Comparison of ENCODE assay signal across 15 cellular contexts in the genomic region with DNA sequence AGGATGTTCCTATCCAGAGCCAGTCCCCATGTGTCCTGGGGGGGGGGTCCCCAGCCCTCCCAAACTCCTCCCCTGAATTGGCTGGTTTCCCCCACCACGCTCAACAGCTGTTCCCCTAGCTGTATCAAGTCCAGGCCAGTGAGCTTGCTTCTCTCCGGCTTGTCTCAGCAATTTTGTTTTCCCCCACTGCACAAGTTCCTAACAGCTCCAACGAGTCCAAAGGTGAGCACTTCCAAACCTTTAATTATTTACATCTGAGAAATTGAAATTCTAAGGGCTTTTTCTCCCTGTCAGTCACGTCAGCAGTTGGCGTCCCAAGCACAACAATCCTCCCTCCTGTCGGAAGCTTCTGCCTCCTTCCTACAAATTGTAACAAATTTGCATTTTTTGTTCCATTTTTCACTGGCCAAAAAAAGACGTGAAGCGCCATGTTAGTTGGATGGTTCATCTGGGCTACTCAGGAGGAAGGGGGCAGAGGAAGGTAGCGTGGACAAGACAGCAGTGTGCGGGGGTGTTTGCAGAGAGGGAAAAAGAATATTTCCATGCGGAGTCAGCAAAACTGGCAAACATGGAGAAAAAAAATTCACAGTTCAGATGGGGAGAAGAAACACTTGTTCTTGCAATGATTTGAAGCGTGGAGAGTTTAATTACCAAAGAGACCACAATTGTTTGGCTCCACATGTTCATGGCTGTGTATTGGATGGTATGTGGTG.
"Had no signal": no experiment of that assay in that cellular context is flagged by ENCODE, and none has a peak within 500 bp of the region (broad histone marks: within the 10 kb centered on the region; RNA-seq: fewer than 3 reads in every experiment).

No MANE protein-coding gene starts in this region.

- DNase-seq: activated CD4-positive, alpha-beta T cell treated with anti-CD3 and anti-CD28 coated beads, Interleukin-2, amount 50 U/mL, for 4 hours; activated CD8-positive, alpha-beta memory T cell treated with anti-CD3 and anti-CD28 coated beads, Interleukin-2, amount 10 ng/mL, durations not matched to agents 7 days and 5 days; activated effector memory CD4-positive, alpha-beta T cell treated with Interleukin-2 at 50 U/mL for 16 hours; activated T-cell treated with anti-CD3 and anti-CD28 coated beads, Interleukin-2, amount 50 U/mL, for 24 hours; body of pancreas; effector memory CD4-positive, alpha-beta T cell; hypothalamus; T-helper 2 cell; thyroid gland; uterus had no signal

- H3K9me3 ChIP-seq: body of pancreas, thyroid gland, uterus had no signal

- H3K4me3 ChIP-seq: body of pancreas, smooth muscle cell, thyroid gland, uterus had no signal

- ATAC-seq: activated CD8-positive, alpha-beta memory T cell treated with anti-CD3 and anti-CD28 coated beads, Interleukin-2, amount 10 ng/mL, durations not matched to agents 7 days and 5 days; body of pancreas had no signal

- H3K27ac Mint-ChIP-seq: activated CD8-positive, alpha-beta memory T cell treated with anti-CD3 and anti-CD28 coated beads, Interleukin-2, amount 10 ng/mL, durations not matched to agents 7 days and 5 days; activated naive CD4-positive, alpha-beta T cell treated with anti-CD3 and anti-CD28 coated beads, Interleukin-2, amount 50 U/mL, for 24 hours; activated T-cell treated with anti-CD3 and anti-CD28 coated beads, Interleukin-2, amount 50 U/mL, for 24 hours; memory B cell had no signal

- H3K4me1 Mint-ChIP-seq: activated CD8-positive, alpha-beta memory T cell treated with anti-CD3 and anti-CD28 coated beads, Interleukin-2, amount 10 ng/mL, durations not matched to agents 7 days and 5 days; activated naive CD4-positive, alpha-beta T cell treated with anti-CD3 and anti-CD28 coated beads, Interleukin-2, amount 50 U/mL, for 24 hours; central memory CD8-positive, alpha-beta T cell; memory B cell had no signal

- H3K4me1 ChIP-seq: body of pancreas, thyroid gland, uterus had no signal

- H3K36me3 ChIP-seq: thyroid gland, uterus had no signal

- H3K4me3 Mint-ChIP-seq: activated CD8-positive, alpha-beta memory T cell treated with anti-CD3 and anti-CD28 coated beads, Interleukin-2, amount 10 ng/mL, durations not matched to agents 7 days and 5 days; activated naive CD4-positive, alpha-beta T cell treated with anti-CD3 and anti-CD28 coated beads, Interleukin-2, amount 50 U/mL, for 24 hours; activated T-cell treated with anti-CD3 and anti-CD28 coated beads, Interleukin-2, amount 50 U/mL, for 24 hours; central memory CD8-positive, alpha-beta T cell; memory B cell had no signal

- FAIRE-seq: TTC549 had no signal

- H3K27ac ChIP-seq: body of pancreas, thyroid gland, uterus had no signal

- H3K9me3 Mint-ChIP-seq: activated T-cell treated with anti-CD3 and anti-CD28 coated beads, Interleukin-2, amount 50 U/mL, for 24 hours had no signal

- H3K36me3 Mint-ChIP-seq: activated CD8-positive, alpha-beta memory T cell treated with anti-CD3 and anti-CD28 coated beads, Interleukin-2, amount 10 ng/mL, durations not matched to agents 7 days and 5 days; activated naive CD4-positive, alpha-beta T cell treated with anti-CD3 and anti-CD28 coated beads, Interleukin-2, amount 50 U/mL, for 24 hours; memory B cell had no signal

- H3K27me3 Mint-ChIP-seq: activated CD8-positive, alpha-beta memory T cell treated with anti-CD3 and anti-CD28 coated beads, Interleukin-2, amount 10 ng/mL, durations not matched to agents 7 days and 5 days; activated T-cell treated with anti-CD3 and anti-CD28 coated beads, Interleukin-2, amount 50 U/mL, for 24 hours had no signal

- H3K27me3 ChIP-seq: body of pancreas, thyroid gland, uterus had no signal
